27 cellular contexts compared by ENCODE assay signal in the genomic region with DNA sequence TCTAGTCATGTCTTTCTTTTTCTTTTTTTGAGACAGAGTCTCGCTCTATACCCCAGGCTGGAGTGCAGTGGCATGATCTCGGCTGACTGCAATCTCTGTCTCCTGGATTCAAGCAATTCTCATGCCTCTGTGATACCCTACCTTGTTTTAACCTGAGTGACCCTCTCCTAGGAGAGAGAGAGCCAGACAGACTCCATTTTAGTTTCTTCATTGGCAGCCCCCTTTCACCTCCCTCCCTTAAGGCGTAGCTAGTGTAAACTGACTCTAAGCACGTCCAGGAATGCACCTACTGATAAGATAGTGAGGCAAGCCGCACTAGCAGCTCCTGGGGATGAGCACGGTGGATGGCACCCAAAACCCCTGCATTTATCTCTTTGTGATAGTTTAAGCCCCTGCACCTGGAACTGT. TPM values are rescaled to one million over a fixed set of nuclear protein-coding genes. Genes with fewer than 3 reads are reported as not detected.
"Had no signal": no experiment of that assay in that cellular context is flagged by ENCODE, and none has a peak within 500 bp of the region (broad histone marks: within the 10 kb centered on the region; RNA-seq: fewer than 3 reads in every experiment).

No MANE protein-coding gene starts in this region.

- H3K9me3 ChIP-seq: colonic mucosa, right atrium auricular region, suprapubic skin, transverse colon had no signal

- ATAC-seq: activated CD8-positive, alpha-beta memory T cell treated with anti-CD3 and anti-CD28 coated beads, Interleukin-2, amount 10 ng/mL, durations not matched to agents 7 days and 5 days; activated naive CD8-positive, alpha-beta T cell treated with anti-CD3 and anti-CD28 coated beads, Interleukin-2, amount 50 U/mL, for 24 hours; activated T-helper 17 cell treated with anti-CD3 and anti-CD28 coated beads, Interleukin-2, amount 50 U/mL, for 72 hours; stimulated activated naive CD8-positive, alpha-beta T cell treated with anti-CD3 and anti-CD28 coated beads, Interleukin-15, amount 100 ng/mL, for 72 hours had no signal

- H3K27ac ChIP-seq: brain microvascular endothelial cell, colonic mucosa, right atrium auricular region, suprapubic skin, transverse colon had no signal

- DNase-seq: activated B cell treated with CpG ODN at 0.5 μM for 24 hours; activated CD4-positive, alpha-beta memory T cell treated with anti-CD3 and anti-CD28 coated beads for 36 hours; activated CD4-positive, alpha-beta T cell treated with anti-CD3 and anti-CD28 coated beads for 4 hours; activated CD8-positive, alpha-beta memory T cell treated with anti-CD3 and anti-CD28 coated beads, Interleukin-2, amount 10 ng/mL, durations not matched to agents 7 days and 5 days; activated naive CD4-positive, alpha-beta T cell; activated naive CD8-positive, alpha-beta T cell treated with anti-CD3 and anti-CD28 coated beads, Interleukin-2, amount 50 U/mL, for 24 hours; activated T-cell treated with anti-CD3 and anti-CD28 coated beads, Interleukin-2, amount 50 U/mL, for 1 hour; aorta; brain microvascular endothelial cell; colonic mucosa; hypothalamus; midbrain; occipital lobe; stimulated activated CD4-positive, alpha-beta T cell treated with anti-CD3 and anti-CD28 coated beads, Interleukin-15, amount 100 ng/mL, for 24 hours; stimulated activated CD4-positive, alpha-beta T cell treated with anti-CD3 and anti-CD28 coated beads, Interleukin-2, amount 100 ng/mL, for 48 hours; stimulated activated naive CD8-positive, alpha-beta T cell treated with anti-CD3 and anti-CD28 coated beads, Interleukin-15, amount 100 ng/mL, for 72 hours; transverse colon had no signal

- H3K4me3 ChIP-seq: colonic mucosa, lung, right atrium auricular region, suprapubic skin, transverse colon had no signal

- FAIRE-seq: frontal cortex, keratinocyte had no signal

- H3K36me3 ChIP-seq: brain microvascular endothelial cell, colonic mucosa, right atrium auricular region, suprapubic skin, transverse colon had no signal

- H3K27me3 ChIP-seq: brain microvascular endothelial cell, colonic mucosa, right atrium auricular region, suprapubic skin, transverse colon had no signal

RNA-seq across cellular contexts. Expression of a gene that starts 43.8 kb away (rescaled TPM):
- total RNA-seq: activated B cell treated with CpG ODN at 0.5 μM for 24 hours; activated CD8-positive, alpha-beta memory T cell treated with anti-CD3 and anti-CD28 coated beads, Interleukin-2, amount 10 ng/mL, durations not matched to agents 7 days and 5 days; aorta; colonic mucosa; epithelial cell of proximal tubule; fibroblast of lung; frontal cortex; occipital lobe; posterior vena cava; right atrium auricular region; skeletal muscle tissue; suprapubic skin; transverse colon had no signal
- polyA plus RNA-seq: aorta had no signal
